Comparison of ENCODE assay signal across 30 cellular contexts in the genomic region with DNA sequence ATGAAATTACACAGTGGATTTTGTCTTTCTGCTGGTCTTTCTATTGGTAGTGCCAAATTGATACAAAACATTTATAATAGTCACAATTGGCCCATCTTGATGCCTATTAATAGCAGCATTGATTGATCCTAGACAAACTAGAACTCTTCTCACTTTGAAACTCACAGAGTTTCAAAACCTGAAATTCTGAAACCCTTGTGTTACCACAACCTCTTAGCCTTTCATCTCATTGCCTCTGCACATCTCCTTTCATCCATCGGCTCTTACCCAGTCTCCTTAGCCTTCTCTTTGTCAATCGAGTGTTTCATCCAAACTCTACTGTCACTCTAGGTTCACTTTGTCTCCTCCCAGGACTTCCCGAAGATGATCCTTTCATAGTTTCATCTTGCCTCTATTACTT. TPM values are rescaled to one million over a fixed set of nuclear protein-coding genes. Genes with fewer than 3 reads are reported as not detected.
"Had no signal": no experiment of that assay in that cellular context is flagged by ENCODE, and none has a peak within 500 bp of the region (broad histone marks: within the 10 kb centered on the region; RNA-seq: fewer than 3 reads in every experiment).

No MANE protein-coding gene starts in this region.

- H3K4me1 Mint-ChIP-seq: stimulated activated effector memory CD8-positive, alpha-beta T cell treated with anti-CD3 and anti-CD28 coated beads, Interleukin-12 subunit alpha, Interleukin-12 subunit beta, amount 100 ng/mL, for 72 hours; stimulated activated memory B cell treated with anti-CD40 and anti-IgM and Interleukin-4, amounts not matched to agents 10 μg/mL and 1 μg/mL and 100 μg/mL, for 72 hours; stimulated activated naive B cell treated with anti-CD40 and anti-IgM and Interleukin-4, amounts not matched to agents 10 μg/mL and 1 μg/mL and 100 μg/mL, for 72 hours; stimulated activated naive CD8-positive, alpha-beta T cell treated with anti-CD3 and anti-CD28 coated beads, Interleukin-15, amount 100 ng/mL, for 72 hours had no signal

- H3K27me3 Mint-ChIP-seq: stimulated activated memory B cell treated with anti-CD40 and anti-IgM and Interleukin-4, amounts not matched to agents 10 μg/mL and 1 μg/mL and 100 μg/mL, for 72 hours; stimulated activated naive B cell treated with anti-CD40 and anti-IgM and Interleukin-4, amounts not matched to agents 10 μg/mL and 1 μg/mL and 100 μg/mL, for 72 hours; stimulated activated naive CD8-positive, alpha-beta T cell treated with anti-CD3 and anti-CD28 coated beads, Interleukin-15, amount 100 ng/mL, for 72 hours had no signal

- H3K27ac Mint-ChIP-seq: stimulated activated effector memory CD8-positive, alpha-beta T cell treated with anti-CD3 and anti-CD28 coated beads, Interleukin-12 subunit alpha, Interleukin-12 subunit beta, amount 100 ng/mL, for 72 hours; stimulated activated memory B cell treated with anti-CD40 and anti-IgM and Interleukin-4, amounts not matched to agents 10 μg/mL and 1 μg/mL and 100 μg/mL, for 72 hours; stimulated activated naive B cell treated with anti-CD40 and anti-IgM and Interleukin-4, amounts not matched to agents 10 μg/mL and 1 μg/mL and 100 μg/mL, for 72 hours; stimulated activated naive CD8-positive, alpha-beta T cell treated with anti-CD3 and anti-CD28 coated beads, Interleukin-15, amount 100 ng/mL, for 72 hours; stimulated activated naive CD8-positive, alpha-beta T cell treated with anti-CD3 and anti-CD28 coated beads, Interleukin-15, Interleukin-2, amounts not matched to agents 100 ng/mL and 50 ng/mL, for 24 hours; type B pancreatic cell had no signal

- H3K4me1 ChIP-seq: stomach, suprapubic skin, testis, thyroid gland, tibial artery, tibial nerve, transverse colon, upper lobe of left lung, upper lobe of right lung, uterus, vagina had no signal

- H3K27ac ChIP-seq: stomach, suprapubic skin, testis, thoracic aorta, thyroid gland, tibial artery, tibial nerve, transverse colon, upper lobe of left lung, upper lobe of right lung, uterus, vagina had no signal

- H3K36me3 ChIP-seq: stomach, suprapubic skin, thoracic aorta, thyroid gland, tibial artery, tibial nerve, transverse colon, upper lobe of left lung, upper lobe of right lung, uterus, vagina had no signal

- ATAC-seq: stimulated activated effector memory CD8-positive, alpha-beta T cell treated with anti-CD3 and anti-CD28 coated beads, Interleukin-12 subunit alpha, Interleukin-12 subunit beta, amount 100 ng/mL, for 72 hours; stimulated activated memory B cell treated with anti-CD40 and anti-IgM and Interleukin-4, amounts not matched to agents 10 μg/mL and 1 μg/mL and 100 μg/mL, for 72 hours; stimulated activated naive B cell treated with anti-CD40 and anti-IgM and Interleukin-4, amounts not matched to agents 10 μg/mL and 1 μg/mL and 100 μg/mL, for 72 hours; stimulated activated naive CD8-positive, alpha-beta T cell treated with anti-CD3 and anti-CD28 coated beads, Interleukin-15, amount 100 ng/mL, for 72 hours; stimulated activated naive CD8-positive, alpha-beta T cell treated with anti-CD3 and anti-CD28 coated beads, Interleukin-15, Interleukin-2, amounts not matched to agents 100 U/mL and 50 U/mL, for 24 hours; upper lobe of right lung had no signal

- H3K4me3 Mint-ChIP-seq: stimulated activated effector memory CD8-positive, alpha-beta T cell treated with anti-CD3 and anti-CD28 coated beads, Interleukin-12 subunit alpha, Interleukin-12 subunit beta, amount 100 ng/mL, for 72 hours; stimulated activated memory B cell treated with anti-CD40 and anti-IgM and Interleukin-4, amounts not matched to agents 10 μg/mL and 1 μg/mL and 100 μg/mL, for 72 hours; stimulated activated naive B cell treated with anti-CD40 and anti-IgM and Interleukin-4, amounts not matched to agents 10 μg/mL and 1 μg/mL and 100 μg/mL, for 72 hours; stimulated activated naive CD8-positive, alpha-beta T cell treated with anti-CD3 and anti-CD28 coated beads, Interleukin-15, amount 100 ng/mL, for 72 hours; stimulated activated naive CD8-positive, alpha-beta T cell treated with anti-CD3 and anti-CD28 coated beads, Interleukin-15, Interleukin-2, amounts not matched to agents 100 ng/mL and 50 ng/mL, for 24 hours; type B pancreatic cell had no signal

- H3K36me3 Mint-ChIP-seq: stimulated activated effector memory CD8-positive, alpha-beta T cell treated with anti-CD3 and anti-CD28 coated beads, Interleukin-12 subunit alpha, Interleukin-12 subunit beta, amount 100 ng/mL, for 72 hours; stimulated activated memory B cell treated with anti-CD40 and anti-IgM and Interleukin-4, amounts not matched to agents 10 μg/mL and 1 μg/mL and 100 μg/mL, for 72 hours; stimulated activated naive B cell treated with anti-CD40 and anti-IgM and Interleukin-4, amounts not matched to agents 10 μg/mL and 1 μg/mL and 100 μg/mL, for 72 hours; type B pancreatic cell had no signal

- H3K9me3 Mint-ChIP-seq: stimulated activated naive B cell treated with anti-CD40 and anti-IgM and Interleukin-4, amounts not matched to agents 10 μg/mL and 1 μg/mL and 100 μg/mL, for 72 hours had no signal

- H3K4me3 ChIP-seq: stomach, suprapubic skin, testis, thoracic aorta, thyroid gland, tibial artery, tibial nerve, transverse colon, upper lobe of left lung, upper lobe of right lung, uterus, vagina had no signal

- DNase-seq: stimulated activated CD4-positive, alpha-beta T cell treated with anti-CD3 and anti-CD28 coated beads, Interleukin-2, amount 100 ng/mL, for 48 hours; stimulated activated CD4-positive, alpha-beta T cell treated with anti-CD3 and anti-CD28 coated beads, Interleukin-4, amount 100 ng/mL, for 1 hour; stimulated activated CD4-positive, alpha-beta T cell treated with anti-CD3 and anti-CD28 coated beads, Interleukin-4, amount 100 ng/mL, for 24 hours; stimulated activated CD4-positive, alpha-beta T cell treated with anti-CD3 and anti-CD28 coated beads, Interleukin-4, amount 100 ng/mL, for 4 hours; stimulated activated CD8-positive, alpha-beta memory T cell treated with anti-CD3 and anti-CD28 coated beads, Interleukin-4, amount 100 ng/mL, for 48 hours; stimulated activated naive B cell treated with anti-CD40 and anti-IgM and Interleukin-4, amounts not matched to agents 10 μg/mL and 1 μg/mL and 100 μg/mL, for 72 hours; stimulated activated naive CD4-positive, alpha-beta T cell; stimulated activated naive CD4-positive, alpha-beta T cell treated with Interleukin-2 at 50 U/mL for 16 hours; stimulated activated naive CD8-positive, alpha-beta T cell treated with anti-CD3 and anti-CD28 coated beads, Interleukin-15, amount 100 ng/mL, for 72 hours; stimulated activated naive CD8-positive, alpha-beta T cell treated with anti-CD3 and anti-CD28 coated beads, Interleukin-15, Interleukin-2, amounts not matched to agents 100 U/mL and 50 U/mL, for 24 hours; stomach; substantia nigra; testis; thyroid gland; tibial artery; transverse colon; trophoblast cell; upper lobe of left lung; upper lobe of right lung; uterus had no signal

- H3K9me3 ChIP-seq: stomach, suprapubic skin, testis, thoracic aorta, thyroid gland, tibial artery, tibial nerve, transverse colon, upper lobe of left lung, upper lobe of right lung, uterus, vagina had no signal

- H3K27me3 ChIP-seq: stomach, suprapubic skin, testis, thyroid gland, tibial artery, tibial nerve, transverse colon, upper lobe of left lung, upper lobe of right lung, uterus, vagina had no signal

RNA-seq across cellular contexts. Expression of a gene that starts 22.1 kb away (rescaled TPM):
- total RNA-seq: subcutaneous adipose tissue, thoracic aorta, ureter, vagina had no signal
